8 cellular contexts compared by ENCODE assay signal in genomic region chr6:130381459-130382380, GRCh38. TPM values are rescaled to one million over a fixed set of nuclear protein-coding genes. Genes with fewer than 3 reads are reported as not detected.
A peak's percentile ranks its signal among the peaks of the same experiment; 100 is the strongest.
DNase-seq lines count a peak whose midpoint lies in the region; ATAC-seq lines count a peak whose summit lies in the region.
"Had no signal": no experiment of that assay in that cellular context is flagged by ENCODE, and none has a peak within 500 bp of the region (broad histone marks: within the 10 kb centered on the region; RNA-seq: fewer than 3 reads in every experiment).

No MANE protein-coding gene starts in this region.

- H3K36me3 Mint-ChIP-seq in T-helper 17 cell (ENCODE audit: low read depth) = no peaks in the 10 kb centered on the region
- H3K36me3 Mint-ChIP-seq in naive thymus-derived CD4-positive, alpha-beta T cell = peaks cover 0 to 18% (median 0%) of the 10 kb centered on the region in 5 donors

- ATAC-seq in GM18868 (IDR thresholded peaks at IDR 0.05; ENCODE audit: unreplicated experiment) (peak; percentile 72), HG02798 (IDR thresholded peaks at IDR 0.05; ENCODE audit: poor library complexity, unreplicated experiment) (peak; percentile 79), T-helper 17 cell (peak; percentile 98)
- ATAC-seq in naive thymus-derived CD4-positive, alpha-beta T cell = peak; percentile 93

- H3K9me3 ChIP-seq in T-helper 17 cell (ENCODE audit: control insufficient read depth, low read length, poor library complexity, severe bottlenecking) = no peaks in the 10 kb centered on the region
- H3K9me3 ChIP-seq in naive thymus-derived CD4-positive, alpha-beta T cell (ENCODE audit: control insufficient read depth in 2 of 3, low read length in 3 of 3) = no peaks in the 10 kb centered on the region
- H3K9me3 ChIP-seq: Peyer's patch had no signal

- no peaks in the 10 kb centered on the region for H3K27me3 Mint-ChIP-seq in T-helper 17 cell
- peaks cover 0 to 16% (median 0%) of the 10 kb centered on the region in 5 donors for H3K27me3 Mint-ChIP-seq in naive thymus-derived CD4-positive, alpha-beta T cell

- H3K9me3 Mint-ChIP-seq in naive thymus-derived CD4-positive, alpha-beta T cell = no peaks in the 10 kb centered on the region

- DNase-seq in T-helper 17 cell = no peak
- DNase-seq in naive thymus-derived CD4-positive, alpha-beta T cell = peak in 7 of 9 donors; percentile 19 to 67 (median 48)
- DNase-seq in NCI-H82 treated with DMSO at 0.1 percent for 48 hours (lab: John Stamatoyannopoulos, UW; ENCODE audit: unreplicated experiment) = no peak
- DNase-seq in nucleus accumbens (lab: John Stamatoyannopoulos, UW) = no peak
- no peak for DNase-seq in HPDE6-E6E7 (ENCODE audit: extremely low spot score)

- H3K27ac Mint-ChIP-seq in T-helper 17 cell = peak overlapping the region; percentile 32
- peak overlapping the region in 1 of 9 donors; percentile 53 for H3K27ac Mint-ChIP-seq in naive thymus-derived CD4-positive, alpha-beta T cell

- H3K27ac ChIP-seq in naive thymus-derived CD4-positive, alpha-beta T cell (ENCODE audit: low read depth, low read length) = no peak overlapping the region
- H3K27ac ChIP-seq: Peyer's patch had no signal

- POLR2A ChIA-PET in naive thymus-derived CD4-positive, alpha-beta T cell (lab: Charles Lee) = no interaction called here

- peaks cover 34% of the 10 kb centered on the region for H3K4me1 Mint-ChIP-seq in T-helper 17 cell
- peaks cover 14 to 27% (median 17%) of the 10 kb centered on the region in 7 donors for H3K4me1 Mint-ChIP-seq in naive thymus-derived CD4-positive, alpha-beta T cell

- CTCF ChIA-PET in naive thymus-derived CD4-positive, alpha-beta T cell (lab: Charles Lee) = interaction anchor here (0.6 to 1.3 kb wide), 7 partner anchors 9 to 1831 kb away, joined by 3 to 5 read pairs (median 4); no protein-coding TSS in a partner anchor

- H3K4me3 Mint-ChIP-seq in T-helper 17 cell = peak overlapping the region; percentile 64
- H3K4me3 Mint-ChIP-seq in naive thymus-derived CD4-positive, alpha-beta T cell = peak overlapping the region in 5 of 10 donors; percentile 0 to 46 (median 11)

- no peaks in the 10 kb centered on the region for H3K36me3 ChIP-seq in naive thymus-derived CD4-positive, alpha-beta T cell (ENCODE audit: control insufficient read depth in 2 of 3, insufficient read depth in 3 of 3, low read length in 3 of 3)
- H3K36me3 ChIP-seq: Peyer's patch had no signal

- H3K4me1 ChIP-seq in naive thymus-derived CD4-positive, alpha-beta T cell (ENCODE audit: control insufficient read depth in 2 of 2, insufficient read depth in 2 of 2, low read length in 2 of 2) = peaks cover 11 to 14% of the 10 kb centered on the region in 2 donors

- intact Hi-C loops in naive thymus-derived CD4-positive, alpha-beta T cell (cut with micrococcal nuclease) = loop anchor here (1.0 to 10.0 kb wide), 9 partner anchors 14 to 337 kb away; no protein-coding TSS in a partner anchor

- H3K4me3 ChIP-seq in naive thymus-derived CD4-positive, alpha-beta T cell (ENCODE audit: low read length) = no peak overlapping the region
- H3K4me3 ChIP-seq: Peyer's patch had no signal

- no peaks in the 10 kb centered on the region for H3K27me3 ChIP-seq in naive thymus-derived CD4-positive, alpha-beta T cell (ENCODE audit: control insufficient read depth in 2 of 2, insufficient read depth in 2 of 2, low read length in 2 of 2)
- H3K27me3 ChIP-seq: Peyer's patch had no signal

RNA-seq across cellular contexts. Expression of gene TMEM200A, which starts 15.9 kb away (rescaled TPM):
- total RNA-seq in T-helper 17 cell = 1 to 10 TPM; 2.3 to 2.4 TPM
- 1 to 10 TPM in 2 of 5 experiments, under 1 TPM in 2, not detected in 1; 0.19 to 7.2 (median 0.99) TPM for total RNA-seq in naive thymus-derived CD4-positive, alpha-beta T cell
- polyA plus RNA-seq in naive thymus-derived CD4-positive, alpha-beta T cell = under 1 TPM; 0.15 to 0.37 TPM

Comparison
In these comparisons a context has a peak if more than half of its experiments do, and no peak if none do; other contexts are left out.
1. DNase-seq: peak in naive thymus-derived CD4-positive, alpha-beta T cell (7 of 9); none in T-helper 17 cell (0 of 3), NCI-H82 treated with DMSO at 0.1 percent for 48 hours (single experiment), nucleus accumbens (0 of 56) and HPDE6-E6E7 (single experiment).
2. Peak in every context shown above with its lines, with median percentiles within 50 percentile points of each other: ATAC-seq.